ENCODE assay signal across 14 cellular contexts in the genomic region with DNA sequence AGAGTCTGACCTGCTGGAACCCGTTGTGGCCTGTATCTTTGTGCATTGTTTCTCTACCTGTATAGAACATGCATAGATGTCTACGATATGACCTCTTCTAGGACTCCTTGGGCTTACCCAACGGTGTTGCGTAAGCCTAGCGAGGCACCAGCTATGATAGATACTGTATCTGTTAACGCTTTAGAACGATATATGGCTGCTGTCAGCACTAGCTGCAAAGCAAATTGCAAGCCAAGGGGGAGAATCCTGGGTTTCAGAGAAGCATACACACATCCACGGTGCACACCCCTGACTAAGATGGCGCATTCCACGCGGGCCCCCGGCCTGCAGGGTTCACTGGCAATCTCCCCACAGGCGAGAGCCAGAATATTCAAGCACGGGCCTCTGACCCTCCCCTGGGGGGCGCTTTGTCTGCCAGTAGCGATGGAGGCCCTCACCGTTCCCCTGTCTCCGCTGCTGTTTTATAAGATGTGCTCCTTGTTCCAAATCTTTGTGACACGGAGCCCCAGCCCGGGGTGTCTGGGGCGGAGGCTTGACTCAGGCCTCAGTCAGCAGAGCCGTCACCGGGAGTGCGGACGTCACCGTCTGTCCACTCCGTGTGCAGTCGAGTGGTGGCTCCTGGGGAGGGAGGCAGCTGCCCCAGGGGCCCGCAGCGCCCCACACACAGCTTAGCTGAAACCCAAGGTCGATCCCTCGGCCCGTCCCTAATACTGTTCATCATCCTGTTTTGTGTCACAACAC. TPM values are rescaled to one million over a fixed set of nuclear protein-coding genes. Genes with fewer than 3 reads are reported as not detected.
DNase-seq lines count a peak whose midpoint lies in the region; ATAC-seq and TF ChIP-seq lines count a peak whose summit lies in the region.
"Had no signal": no experiment of that assay in that cellular context is flagged by ENCODE, and none has a peak within 500 bp of the region (broad histone marks: within the 10 kb centered on the region; RNA-seq: fewer than 3 reads in every experiment).

No MANE protein-coding gene starts in this region.

- no peak overlapping the region for H2BK15ac ChIP-seq in mesendoderm (replicated peaks; ENCODE audit: low read depth)

- ATAC-seq in heart right ventricle, result no peak

- H3K4me3 ChIP-seq in HEK293 (ENCODE audit: low read depth, low read length) (no peak overlapping the region), mesendoderm (ENCODE audit: low read length) (no peak overlapping the region), heart right ventricle (no peak overlapping the region), transverse colon (no peak overlapping the region)
- H3K4me3 ChIP-seq: right atrium auricular region, SJSA1 had no signal

- H2BK120ac ChIP-seq in mesendoderm (ENCODE audit: low read depth, low read length), result no peak overlapping the region

- DNase-seq in amniotic epithelial cell (ENCODE audit: low read depth) (peak; percentile 78), mesendoderm (no peak), heart right ventricle (no peak), transverse colon (no peak)
- DNase-seq in activated CD4-positive, CD25-positive, alpha-beta regulatory T cell (lab: John Stamatoyannopoulos, UW), result no peak
- DNase-seq: activated naive CD4-positive, alpha-beta T cell treated with anti-CD3 and anti-CD28 coated beads, Interleukin-2, amount 10 ng/mL, durations not matched to agents 7 days and 5 days; DND-41; erythroblast; hypothalamus; naive B cell; NCI-H2171 had no signal

- H3K4me1 ChIP-seq in HEK293 (ENCODE audit: control insufficient read depth, insufficient read depth, low read length) (no peaks in the 10 kb centered on the region), mesendoderm (ENCODE audit: control insufficient read depth, low read depth, low read length) (no peaks in the 10 kb centered on the region), heart right ventricle (peaks cover 0 to 35% (median 12%) of the 10 kb centered on the region in 9 donors), transverse colon (peaks cover 0 to 12% (median 2%) of the 10 kb centered on the region in 4 donors)
- H3K4me1 ChIP-seq: SJSA1 had no signal

- no peak overlapping the region for H2AK5ac ChIP-seq in mesendoderm (ENCODE audit: low read length)

- no peak overlapping the region for H3K9ac ChIP-seq in mesendoderm (ENCODE audit: low read length)

- no peaks in the 10 kb centered on the region for H3K27me3 ChIP-seq in mesendoderm (ENCODE audit: insufficient read depth, low read length, poor library complexity)
- no peaks in the 10 kb centered on the region for H3K27me3 ChIP-seq in heart right ventricle
- H3K27me3 ChIP-seq in transverse colon, result no peaks in the 10 kb centered on the region
- H3K27me3 ChIP-seq: right atrium auricular region, SJSA1 had no signal

- H3K4me2 ChIP-seq in mesendoderm (ENCODE audit: low read length), result no peak overlapping the region

- TF ChIP-seq EP300 in transverse colon (IDR thresholded peaks at IDR 0.05; ENCODE audit: low read depth), result no peak

- H3K18ac ChIP-seq in mesendoderm (ENCODE audit: low read length), result no peak overlapping the region

- TF ChIP-seq POLR2A in transverse colon (IDR thresholded peaks at IDR 0.05), result no peak

- H4K5ac ChIP-seq in mesendoderm (ENCODE audit: low read length), result no peak overlapping the region

- H3K79me1 ChIP-seq in mesendoderm (ENCODE audit: low read length), result peaks cover 26% of the 10 kb centered on the region

- H2BK5ac ChIP-seq in mesendoderm (ENCODE audit: low read length), result no peak overlapping the region

- H3K4ac ChIP-seq in mesendoderm (ENCODE audit: low read depth, low read length), result no peak overlapping the region

- intact Hi-C loops in heart right ventricle (cut with DNase I), result no loop called here
- intact Hi-C loops in transverse colon (cut with DNase I; ENCODE audit: low total_unique reads), result no loop called here

- H3K36me3 ChIP-seq in HEK293 (ENCODE audit: control insufficient read depth in 2 of 2, insufficient read depth in 1 of 2, low read length in 2 of 2) (peaks cover 11 to 98% of the 10 kb centered on the region in 2 experiments), mesendoderm (ENCODE audit: control insufficient read depth, insufficient read depth, low read length) (peaks cover 20% of the 10 kb centered on the region), heart right ventricle (peaks cover 5 to 98% (median 60%) of the 10 kb centered on the region in 9 donors), transverse colon (peaks cover 0 to 53% (median 27%) of the 10 kb centered on the region in 4 donors)

- H3K27ac ChIP-seq in HEK293 (ENCODE audit: extremely low read depth, low read depth, low read length), result no peak overlapping the region
- no peak overlapping the region for H3K27ac ChIP-seq in mesendoderm (ENCODE audit: low read depth, low read length)
- no peak overlapping the region for H3K27ac ChIP-seq in heart right ventricle
- no peak overlapping the region for H3K27ac ChIP-seq in transverse colon
- H3K27ac ChIP-seq: right atrium auricular region, SJSA1 had no signal

- H3K56ac ChIP-seq in mesendoderm (ENCODE audit: low read length), result peak overlapping the region; percentile 7

- H3K9me3 ChIP-seq in HEK293 (ENCODE audit: control insufficient read depth, insufficient read depth, low read depth, low read length) (no peaks in the 10 kb centered on the region), heart right ventricle (no peaks in the 10 kb centered on the region), transverse colon (no peaks in the 10 kb centered on the region)
- H3K9me3 ChIP-seq: right atrium auricular region, SJSA1 had no signal

- POLR2A ChIA-PET in HEK293 (lab: Yijun Ruan, JAX), result interaction anchor here (0.6 to 1.1 kb wide), 2 partner anchors 8 kb away, joined by 3 to 4 read pairs; no protein-coding TSS in a partner anchor

- CTCF ChIA-PET in HEK293 (lab: Yijun Ruan, JAX), result interaction anchor here (0.7 kb wide), 1 partner anchor 12 kb away, joined by 4 read pairs; no protein-coding TSS in a partner anchor

- TF ChIP-seq CTCF in HEK293 (tag by site-specific recombination; IDR thresholded peaks at IDR 0.05) (no peak), heart right ventricle (IDR thresholded peaks at IDR 0.05) (no peak), transverse colon (IDR thresholded peaks at IDR 0.05) (no peak)

- H3K23ac ChIP-seq in mesendoderm (ENCODE audit: low read length), result no peak overlapping the region

- in situ Hi-C loops in transverse colon (cut with MboI; ENCODE audit: low pct_ligation_motif_present in 1 of 4, low pct_unique_long_range_greater_than_20kb in 1 of 4, low sequenced_read_pairs in 3 of 4), result no loop called here

- WGBS in mesendoderm (ENCODE audit: extremely low coverage, insufficient coverage, low lambda C conversion rate), result no CpG with 5 or more reads among the region's 33 CpGs
- 82 to 83% methylated on average over 33 of the region's 33 CpGs for WGBS in heart right ventricle, 2 donors
- 88 to 95% methylated on average over 5 to 33 of the region's 33 CpGs for WGBS in transverse colon (ENCODE audit: low coverage in 1 of 2), 2 donors

- peaks cover 32% of the 10 kb centered on the region for H3K79me2 ChIP-seq in mesendoderm (ENCODE audit: control insufficient read depth, insufficient read depth, low read length)

- no peak overlapping the region for H4K8ac ChIP-seq in mesendoderm (ENCODE audit: low read depth, low read length)

RNA-seq across cellular contexts. Expression of a gene that starts 12.9 kb away (rescaled TPM):
- 2,706 TPM for polyA plus RNA-seq in mesendoderm (2013, experiment 1 of 2)
- polyA plus RNA-seq in mesendoderm (2013, experiment 2 of 2), result 2,673 TPM
- 100 to 1,000 TPM; 480 to 720 (median 539) TPM for total RNA-seq in heart right ventricle
- polyA plus RNA-seq in heart right ventricle, result 1,000 to 10,000 TPM; 2,400 to 3,724 TPM
- 1,000 to 10,000 TPM; 1,367 to 2,740 (median 2,511) TPM for total RNA-seq in transverse colon

RNA-seq across cellular contexts. Expression of a gene that starts 17.9 kb away (rescaled TPM):
- 243 TPM for polyA plus RNA-seq in mesendoderm (2013, experiment 1 of 2)
- 246 TPM for polyA plus RNA-seq in mesendoderm (2013, experiment 2 of 2)
- total RNA-seq in heart right ventricle (100 to 1,000 TPM in 2 of 10 donors, 10 to 100 TPM in 8; 56.7 to 111 (median 73.8) TPM), transverse colon (10 to 100 TPM; 36.3 to 77.2 (median 41.6) TPM)
- polyA plus RNA-seq in heart right ventricle, result 10 to 100 TPM; 82.6 to 91.3 TPM

RNA-seq across cellular contexts. Expression of a gene that starts 23.9 kb away (rescaled TPM):
- 5.3 TPM for polyA plus RNA-seq in mesendoderm (2013, experiment 1 of 2)
- polyA plus RNA-seq in mesendoderm (2013, experiment 2 of 2), result 6.2 TPM
- total RNA-seq in heart right ventricle, result 10 to 100 TPM; 53.4 to 89.2 (median 72.1) TPM
- 100 to 1,000 TPM in 1 of 2 donors, 10 to 100 TPM in 1; 30.8 to 260 TPM for polyA plus RNA-seq in heart right ventricle
- total RNA-seq in transverse colon, result 1 to 10 TPM; 1.4 to 4.4 (median 2.9) TPM

RNA-seq across cellular contexts. Expression of a gene that starts 24.6 kb away (rescaled TPM):
- polyA plus RNA-seq in mesendoderm (2013, experiment 1 of 2), result 0.03 TPM
- 0.06 TPM for polyA plus RNA-seq in mesendoderm (2013, experiment 2 of 2)
- under 1 TPM in 9 of 10 donors, not detected in 1; 0.02 to 0.23 (median 0.08) TPM for total RNA-seq in heart right ventricle
- polyA plus RNA-seq in heart right ventricle, result under 1 TPM; 0.13 to 0.15 TPM
- 1 to 10 TPM in 1 of 4 donors, under 1 TPM in 3; under 0.01 to 6.0 (median 0.36) TPM for total RNA-seq in transverse colon
- total RNA-seq: SJSA1 had no signal

RNA-seq across cellular contexts. Expression of a gene that starts 41.6 kb away (rescaled TPM):
- polyA plus RNA-seq in mesendoderm (2013, experiment 1 of 2), result 40.8 TPM
- 41.7 TPM for polyA plus RNA-seq in mesendoderm (2013, experiment 2 of 2)
- total RNA-seq in heart right ventricle (100 to 1,000 TPM; 248 to 446 (median 377) TPM), transverse colon (100 to 1,000 TPM in 3 of 4 donors, 10 to 100 TPM in 1; 32.2 to 196 (median 156) TPM)
- polyA plus RNA-seq in heart right ventricle, result 100 to 1,000 TPM; 307 to 498 TPM

Comparison
In these comparisons a context has a peak if more than half of its experiments do, and no peak if none do; other contexts are left out.
1. RNA of a gene that starts 23.9 kb away (total RNA-seq): 53.4 to 89.2 TPM in heart right ventricle; 1.4 to 4.4 TPM in transverse colon; every median in the first group is over 4 times any median in the second.